14 cellular contexts compared by ENCODE assay signal in genomic region chr7:22724861-22725260, GRCh38. TPM values are rescaled to one million over a fixed set of nuclear protein-coding genes. Genes with fewer than 3 reads are reported as not detected.
DNase-seq lines count a peak whose midpoint lies in the region; ATAC-seq and TF ChIP-seq lines count a peak whose summit lies in the region.
"Had no signal": no experiment of that assay in that cellular context is flagged by ENCODE, and none has a peak within 500 bp of the region (broad histone marks: within the 10 kb centered on the region; RNA-seq: fewer than 3 reads in every experiment).

No MANE protein-coding gene starts in this region.

- POLR2A ChIA-PET in PC-3 (lab: Charles Lee; ENCODE audit: unreplicated experiment) = no interaction called here

- no peaks in the 10 kb centered on the region for H3K9me2 ChIP-seq in PC-3 (replicated peaks; ENCODE audit: low read length)

- peak overlapping the region; percentile 99 for H3K27ac Mint-ChIP-seq in dendritic cell treated with granulocyte-macrophage colony-stimulating factor and Interleukin-4, amounts not matched to agents 40 ng/mL and 50 ng/mL, for 4 days
- H3K27ac Mint-ChIP-seq: CD4-positive, alpha-beta T cell had no signal

- H3K4me3 ChIP-seq in AG10803 (ENCODE audit: low read length) (no peak overlapping the region), PC-3 (ENCODE audit: low read length) (no peak overlapping the region), osteoblast (ENCODE audit: insufficient read depth, low read length) (no peak overlapping the region)
- H3K4me3 ChIP-seq: GM23248 had no signal

- H3K9me3 ChIP-seq in PC-3 (ENCODE audit: low read length) (no peaks in the 10 kb centered on the region), osteoblast (ENCODE audit: low read depth, low read length) (no peaks in the 10 kb centered on the region)

- peaks cover 12% of the 10 kb centered on the region for H3K27me3 Mint-ChIP-seq in dendritic cell treated with granulocyte-macrophage colony-stimulating factor and Interleukin-4, amounts not matched to agents 40 ng/mL and 50 ng/mL, for 4 days

- H3K79me2 ChIP-seq in PC-3 (ENCODE audit: low read length) (peaks cover 7% of the 10 kb centered on the region; the same call in 1 of the 2 replicates), osteoblast (ENCODE audit: insufficient read depth, low read length) (peaks cover 21% of the 10 kb centered on the region)

- H3K4me1 ChIP-seq in PC-3 (ENCODE audit: insufficient read depth, low read length) = peaks cover 51% of the 10 kb centered on the region
- peaks cover 60% of the 10 kb centered on the region for H3K4me1 ChIP-seq in osteoblast (ENCODE audit: insufficient read depth, low read length)

- H3K9ac ChIP-seq in PC-3 (ENCODE audit: low read length) = no peak overlapping the region
- H3K9ac ChIP-seq: GM23248 had no signal

- BruUV-seq in PC-3 (replicated peaks; lab: Mats Ljungman, UMichigan) = no TSS peak

- H4K20me1 ChIP-seq in PC-3 (ENCODE audit: low read length) (no peaks in the 10 kb centered on the region), osteoblast (ENCODE audit: insufficient read depth, low read length) (no peaks in the 10 kb centered on the region)

- ATAC-seq in PC-3 = no peak
- ATAC-seq in HG03565 (IDR thresholded peaks at IDR 0.05; ENCODE audit: unreplicated experiment) = no peak
- no peak for ATAC-seq in GM21515 (IDR thresholded peaks at IDR 0.05; ENCODE audit: unreplicated experiment)

- peaks cover 5% of the 10 kb centered on the region for H3K36me3 Mint-ChIP-seq in dendritic cell treated with granulocyte-macrophage colony-stimulating factor and Interleukin-4, amounts not matched to agents 40 ng/mL and 50 ng/mL, for 4 days (ENCODE audit: low read depth)

- H2AFZ ChIP-seq in PC-3 (ENCODE audit: low read length) = no peak overlapping the region
- no peak overlapping the region for H2AFZ ChIP-seq in osteoblast (ENCODE audit: low read length)
- H2AFZ ChIP-seq: GM23248 had no signal

- H3K4me2 ChIP-seq in PC-3 (ENCODE audit: low read length) (no peak overlapping the region), osteoblast (ENCODE audit: insufficient read depth, low read length) (peak overlapping the region; percentile 97)

- H3K4me3 Mint-ChIP-seq in dendritic cell treated with granulocyte-macrophage colony-stimulating factor and Interleukin-4, amounts not matched to agents 40 ng/mL and 50 ng/mL, for 4 days = no peak overlapping the region
- H3K4me3 Mint-ChIP-seq: CD4-positive, alpha-beta T cell had no signal

- DNase-seq in AG10803 (ENCODE audit: low read depth) (peak; percentile 18), PC-3 (no peak), osteoblast (ENCODE audit: insufficient read length, low spot score, missing footprints) (no peak), DMS153 (lab: John Stamatoyannopoulos, UW) (no peak), NCI-H774 (lab: John Stamatoyannopoulos, UW) (no peak)
- DNase-seq: CD4-positive, alpha-beta T cell; DMS79 treated with DMSO at 0.1 percent for 48 hours; MG63; NCI-H1092 treated with DMSO at 0.1 percent for 48 hours had no signal

- no peaks in the 10 kb centered on the region for H3K27me3 ChIP-seq in PC-3 (ENCODE audit: low read length)
- no peaks in the 10 kb centered on the region for H3K27me3 ChIP-seq in osteoblast (ENCODE audit: insufficient read depth, low read length)
- H3K27me3 ChIP-seq: MG63 had no signal

- CTCF ChIA-PET in PC-3 (lab: Charles Lee) = interaction anchor here (1.1 to 1.3 kb wide), 2 partner anchors 147 to 164 kb away, joined by 4 to 5 read pairs; no protein-coding TSS in a partner anchor

- intact Hi-C loops in PC-3 (cut with micrococcal nuclease) = loop anchor here (5.0 kb wide), 1 partner anchor 347 kb away; no protein-coding TSS in a partner anchor
- intact Hi-C loops in dendritic cell treated with granulocyte-macrophage colony-stimulating factor and Interleukin-4, amounts not matched to agents 40 ng/mL and 50 ng/mL, for 4 days (cut with micrococcal nuclease) = loop anchor here (5.0 kb wide), 2 partner anchors 48 to 57 kb away; no protein-coding TSS in a partner anchor

- peaks cover 69% of the 10 kb centered on the region for H3K4me1 Mint-ChIP-seq in dendritic cell treated with granulocyte-macrophage colony-stimulating factor and Interleukin-4, amounts not matched to agents 40 ng/mL and 50 ng/mL, for 4 days (ENCODE audit: low read depth)

- H3K27ac ChIP-seq in PC-3 (ENCODE audit: low read length) (0 out of 2 replicates have a peak overlapping the region, but pooled peaks have one; percentile 12), osteoblast (ENCODE audit: low read depth, low read length) (peak overlapping the region; percentile 99)
- H3K27ac ChIP-seq: GM23248 had no signal

- H3K36me3 ChIP-seq in PC-3 (ENCODE audit: low read depth, low read length) = no peaks in the 10 kb centered on the region
- H3K36me3 ChIP-seq in osteoblast (ENCODE audit: insufficient read depth, low read length) = peaks cover 21% of the 10 kb centered on the region
- H3K36me3 ChIP-seq: MG63 had no signal

- TF ChIP-seq CTCF in AG10803 (conservative IDR thresholded peaks at IDR 0.05; ENCODE audit: low read length) = no peak
- TF ChIP-seq CTCF in PC-3 (conservative IDR thresholded peaks at IDR 0.05; ENCODE audit: low read depth, low read length) = no peak
- TF ChIP-seq CTCF in osteoblast (IDR thresholded peaks at IDR 0.05; ENCODE audit: extremely low read depth, low read depth, low read length) = no peak

- no peaks in the 10 kb centered on the region for H3K9me3 Mint-ChIP-seq in dendritic cell treated with granulocyte-macrophage colony-stimulating factor and Interleukin-4, amounts not matched to agents 40 ng/mL and 50 ng/mL, for 4 days
- H3K9me3 Mint-ChIP-seq: CD4-positive, alpha-beta T cell had no signal

- no peaks in the 10 kb centered on the region for H3F3A ChIP-seq in PC-3 (ENCODE audit: low read length, unreplicated experiment)

RNA-seq across cellular contexts. Expression of gene IL6, which starts 2.1 kb away (rescaled TPM):
- 110 and 113 TPM in 2 replicates for total RNA-seq in PC-3 (2014; rRNA removed)
- 37.4 and 52.8 TPM in 2 replicates for total RNA-seq in osteoblast
- total RNA-seq: CD4-positive, alpha-beta T cell; HT-29 had no signal
